In the genomic region with DNA sequence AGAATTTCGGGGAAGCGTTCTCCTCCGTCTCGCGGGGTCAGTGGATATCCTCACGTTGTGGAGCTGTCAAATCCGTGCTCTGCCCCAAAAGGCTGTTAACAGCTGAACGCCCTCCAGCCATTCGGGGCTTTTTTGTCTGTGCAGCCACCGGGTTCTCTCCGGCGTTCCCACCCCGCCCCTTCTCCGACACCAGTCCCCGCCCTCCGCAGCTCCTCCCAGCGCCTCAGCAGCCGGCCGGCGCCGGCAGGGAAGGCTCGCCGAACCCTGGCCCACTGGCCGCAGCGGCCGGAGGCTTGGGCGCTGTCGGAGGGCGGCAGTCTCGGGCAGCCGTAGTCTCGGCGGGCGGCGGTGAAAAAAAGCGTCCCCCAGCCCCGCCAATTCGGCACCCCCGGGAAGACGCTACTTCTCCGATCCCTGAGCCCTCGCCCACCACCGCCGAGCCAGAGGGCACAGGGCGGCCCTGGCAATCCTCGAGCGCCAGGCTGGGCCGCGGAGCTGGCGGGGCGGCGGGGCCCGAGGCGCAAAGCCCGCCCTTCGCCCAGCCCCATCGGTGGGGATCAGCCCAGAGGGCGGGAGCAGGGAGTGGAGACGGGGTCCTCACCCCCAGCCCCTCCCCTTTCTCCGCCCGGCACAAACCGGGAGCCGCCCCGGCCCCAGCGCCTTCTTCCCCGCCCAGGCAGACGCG, we compare ENCODE assay signal across 1 cellular context.
TF ChIP-seq lines count a peak whose summit lies in the region.

SESN1 (minus strand) TSS at position 496 of the 685 bp plus-strand sequence. CDS start 773 bp downstream, outside the sequence.

TF ChIP-seq in H1, 55 proteins besides CTCF, POLR2A, EP300 and RAD21 (continued from another document):
- TF ChIP-seq SIRT6 (IDR thresholded peaks at IDR 0.05; ENCODE audit: low read length) (no peak), GTF2F1 (IDR thresholded peaks at IDR 0.05; ENCODE audit: borderline replicate concordance, low read depth, low read length) (no peak), TAF7 (optimal IDR thresholded peaks at IDR 0.05; ENCODE audit: borderline replicate concordance, low read depth, low read length) (peak; percentile 58), FOSL1 (IDR thresholded peaks at IDR 0.05; ENCODE audit: insufficient read depth, low read depth, low read length) (no peak), CBX5 (IDR thresholded peaks at IDR 0.05; ENCODE audit: low read depth, low read length) (no peak), EGR1 (IDR thresholded peaks at IDR 0.05; ENCODE audit: borderline replicate concordance, low read depth, low read length) (no peak), KDM5A (IDR thresholded peaks at IDR 0.05; ENCODE audit: low read length) (no peak), EZH2 (IDR thresholded peaks at IDR 0.05; ENCODE audit: low read depth, low read length, severe bottlenecking) (no peak), ZNF274 (IDR thresholded peaks at IDR 0.05; ENCODE audit: borderline replicate concordance, extremely low read depth, low read length) (no peak), MAFK (IDR thresholded peaks at IDR 0.05; ENCODE audit: low read depth, low read length) (no peak), RFX5 (IDR thresholded peaks at IDR 0.05; ENCODE audit: borderline replicate concordance, low read depth, low read length) (no peak), SAP30 (IDR thresholded peaks at IDR 0.05; ENCODE audit: insufficient read depth, insufficient replicate concordance, low read length) (peak; percentile 97), CBX8 (IDR thresholded peaks at IDR 0.05; ENCODE audit: borderline replicate concordance, low read depth, low read length) (no peak), GABPA (IDR thresholded peaks at IDR 0.05; ENCODE audit: borderline replicate concordance, insufficient read depth, low read length) (no peak), SIN3A (conservative IDR thresholded peaks at IDR 0.05 in 1 of 2, IDR thresholded peaks at IDR 0.05 in 1 of 2; ENCODE audit: low read depth in 1 of 2, low read length in 2 of 2) (peak; percentile 95 to 96), CTBP2 (IDR thresholded peaks at IDR 0.05; ENCODE audit: borderline replicate concordance, insufficient read depth, insufficient read length, low read length) (no peak), BACH1 (IDR thresholded peaks at IDR 0.05; ENCODE audit: low read length) (no peak), NRF1 (IDR thresholded peaks at IDR 0.05; ENCODE audit: low read depth, low read length) (no peak), ATF2 (IDR thresholded peaks at IDR 0.05; ENCODE audit: low read length) (0 out of 2 replicates have a peak, but pooled peaks have one; percentile 12), ASH2L (IDR thresholded peaks at IDR 0.05; ENCODE audit: low read length) (peak; percentile 72), POU5F1 (IDR thresholded peaks at IDR 0.05; ENCODE audit: low read depth, low read length) (no peak), JUND (IDR thresholded peaks at IDR 0.05; ENCODE audit: low read length) (no peak), PHF8 (conservative IDR thresholded peaks at IDR 0.05; ENCODE audit: low read depth, low read length) (peak; percentile 93), POLR2AphosphoS5 (IDR thresholded peaks at IDR 0.05; ENCODE audit: low read depth, low read length) (0 out of 2 replicates have a peak, but pooled peaks have one; percentile 60), RNF2 (IDR thresholded peaks at IDR 0.05; ENCODE audit: borderline replicate concordance, low read depth, low read length, missing control alignments, poor library complexity, severe bottlenecking) (no peak), TCF12 (IDR thresholded peaks at IDR 0.05; ENCODE audit: low read depth, low read length) (no peak), SIX5 (IDR thresholded peaks at IDR 0.05; ENCODE audit: low read depth, low read length) (no peak), CHD2 (IDR thresholded peaks at IDR 0.05; ENCODE audit: low read length) (no peak; the same call in 1 of the 2 replicates), KDM1A (IDR thresholded peaks at IDR 0.05; ENCODE audit: borderline replicate concordance, low read length) (no peak), TAF1 (IDR thresholded peaks at IDR 0.05; ENCODE audit: low read depth, low read length) (peak; percentile 73), BRCA1 (IDR thresholded peaks at IDR 0.05; ENCODE audit: low read depth, low read length) (no peak), SP2 (IDR thresholded peaks at IDR 0.05; ENCODE audit: low read length) (no peak), YY1 (IDR thresholded peaks at IDR 0.05; ENCODE audit: low read depth, low read length) (no peak), NANOG (IDR thresholded peaks at IDR 0.05; ENCODE audit: insufficient read depth, low read depth, low read length, poor library complexity, severe bottlenecking) (no peak), SP1 (IDR thresholded peaks at IDR 0.05; ENCODE audit: low read depth, low read length) (0 out of 2 replicates have a peak, but pooled peaks have one; percentile 8), SRF (IDR thresholded peaks at IDR 0.05; ENCODE audit: low read depth, low read length) (no peak), TEAD4 (IDR thresholded peaks at IDR 0.05; ENCODE audit: low read depth, low read length) (no peak), CEBPB (IDR thresholded peaks at IDR 0.05; ENCODE audit: low read depth, low read length) (no peak), TBP (IDR thresholded peaks at IDR 0.05; ENCODE audit: low read depth, low read length) (0 out of 2 replicates have a peak, but pooled peaks have one; percentile 12), E2F6 (IDR thresholded peaks at IDR 0.05) (peak; percentile 40; the same call in 1 of the 2 replicates)
- TF ChIP-seq, protein P1, sequence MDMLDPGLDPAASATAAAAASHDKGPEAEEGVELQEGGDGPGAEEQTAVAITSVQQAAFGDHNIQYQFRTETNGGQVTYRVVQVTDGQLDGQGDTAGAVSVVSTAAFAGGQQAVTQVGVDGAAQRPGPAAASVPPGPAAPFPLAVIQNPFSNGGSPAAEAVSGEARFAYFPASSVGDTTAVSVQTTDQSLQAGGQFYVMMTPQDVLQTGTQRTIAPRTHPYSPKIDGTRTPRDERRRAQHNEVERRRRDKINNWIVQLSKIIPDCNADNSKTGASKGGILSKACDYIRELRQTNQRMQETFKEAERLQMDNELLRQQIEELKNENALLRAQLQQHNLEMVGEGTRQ (IDR thresholded peaks at IDR 0.05; ENCODE audit: low read length): no peak
